7 cellular contexts compared by ENCODE assay signal in genomic region chrX:947262-947661, GRCh38.
A peak's percentile ranks its signal among the peaks of the same experiment; 100 is the strongest.
DNase-seq lines count a peak whose midpoint lies in the region; ATAC-seq and TF ChIP-seq lines count a peak whose summit lies in the region.
"Not testable (repeated sequence)": the region's sequence is repeated elsewhere in the genome, so short reads cannot be mapped to it uniquely, and the experiment has no call there.

No MANE protein-coding gene starts in this region.

- not testable (repeated sequence) for H3K4me3 Mint-ChIP-seq in activated CD4-positive, alpha-beta T cell treated with anti-CD3 and anti-CD28 coated beads, Interleukin-2, amount 10 ng/mL, durations not matched to agents 24 days and 14 days; osteocyte (ENCODE audit: unreplicated experiment)

- peaks cover 19% of the 10 kb centered on the region for H3K4me1 ChIP-seq in BLaER1

- peaks cover 79% of the 10 kb centered on the region for H3K27me3 ChIP-seq in BLaER1

- intact Hi-C loops in activated CD4-positive, alpha-beta T cell treated with anti-CD3 and anti-CD28 coated beads, Interleukin-2, amount 10 ng/mL, durations not matched to agents 24 days and 14 days (cut with micrococcal nuclease), result not testable (repeated sequence)

- DNase-seq in EH (ENCODE audit: low read depth), result peak; percentile 11
- peak; percentile 65 for DNase-seq in NB4 (ENCODE audit: low read depth)
- DNase-seq in activated CD4-positive, alpha-beta T cell treated with anti-CD3 and anti-CD28 coated beads, Interleukin-2, amount 10 ng/mL, durations not matched to agents 24 days and 14 days, result peak; percentile 41
- peak; percentile 2 for DNase-seq in left lobe of liver (ENCODE audit: low spot score)
- peak; percentile 7 for DNase-seq in osteocyte (ENCODE audit: extremely low spot score, unreplicated experiment)
- peak; percentile 2 for DNase-seq in stromal cell of bone marrow (ENCODE audit: low read depth)

- not testable (repeated sequence) for H3K36me3 ChIP-seq in BLaER1

- not testable (repeated sequence) for ATAC-seq in left lobe of liver

- not testable (repeated sequence) for H3K27ac ChIP-seq in BLaER1

- not testable (repeated sequence) for H3K9me3 Mint-ChIP-seq in activated CD4-positive, alpha-beta T cell treated with anti-CD3 and anti-CD28 coated beads, Interleukin-2, amount 10 ng/mL, durations not matched to agents 24 days and 14 days
- peaks cover 12% of the 10 kb centered on the region for H3K9me3 Mint-ChIP-seq in osteocyte (ENCODE audit: unreplicated experiment)

- TF ChIP-seq POLR2A in NB4 (IDR thresholded peaks at IDR 0.05; ENCODE audit: extremely low read depth, insufficient read length), result not testable (repeated sequence)

- H4K20me1 ChIP-seq in BLaER1, result peaks cover 61% of the 10 kb centered on the region

- not testable (repeated sequence) for H3K36me3 Mint-ChIP-seq in activated CD4-positive, alpha-beta T cell treated with anti-CD3 and anti-CD28 coated beads, Interleukin-2, amount 10 ng/mL, durations not matched to agents 24 days and 14 days (ENCODE audit: low read depth); osteocyte (ENCODE audit: unreplicated experiment)

- TF ChIP-seq CTCF in NB4 (IDR thresholded peaks at IDR 0.05; ENCODE audit: low read depth, low read length); osteocyte (IDR thresholded peaks at IDR 0.05): not testable (repeated sequence)

- not testable (repeated sequence) for H3K4me1 Mint-ChIP-seq in activated CD4-positive, alpha-beta T cell treated with anti-CD3 and anti-CD28 coated beads, Interleukin-2, amount 10 ng/mL, durations not matched to agents 24 days and 14 days; osteocyte (ENCODE audit: unreplicated experiment)

- H3K4me3 ChIP-seq in BLaER1; NB4 (ENCODE audit: low read depth, low read length): not testable (repeated sequence)

- not testable (repeated sequence) for H3K9ac ChIP-seq in BLaER1

- peak overlapping the region; percentile 54 for H3K4me2 ChIP-seq in BLaER1

- H3K27me3 Mint-ChIP-seq in activated CD4-positive, alpha-beta T cell treated with anti-CD3 and anti-CD28 coated beads, Interleukin-2, amount 10 ng/mL, durations not matched to agents 24 days and 14 days; osteocyte (ENCODE audit: unreplicated experiment): not testable (repeated sequence)

- not testable (repeated sequence) for H3K27ac Mint-ChIP-seq in activated CD4-positive, alpha-beta T cell treated with anti-CD3 and anti-CD28 coated beads, Interleukin-2, amount 10 ng/mL, durations not matched to agents 24 days and 14 days; osteocyte (ENCODE audit: unreplicated experiment)

- H3K9me3 ChIP-seq in BLaER1, result not testable (repeated sequence)

Comparison
In these comparisons a context has a peak if more than half of its experiments do, and no peak if none do; other contexts are left out.
1. DNase-seq: peak in every context shown above with its lines; median percentile 65 in NB4; 41 in activated CD4-positive, alpha-beta T cell treated with anti-CD3 and anti-CD28 coated beads, Interleukin-2, amount 10 ng/mL, durations not matched to agents 24 days and 14 days; 11 in EH; 7 in osteocyte; 2 in left lobe of liver; 2 in stromal cell of bone marrow.